ENCODE assay signal across 12 cellular contexts in the genomic region with DNA sequence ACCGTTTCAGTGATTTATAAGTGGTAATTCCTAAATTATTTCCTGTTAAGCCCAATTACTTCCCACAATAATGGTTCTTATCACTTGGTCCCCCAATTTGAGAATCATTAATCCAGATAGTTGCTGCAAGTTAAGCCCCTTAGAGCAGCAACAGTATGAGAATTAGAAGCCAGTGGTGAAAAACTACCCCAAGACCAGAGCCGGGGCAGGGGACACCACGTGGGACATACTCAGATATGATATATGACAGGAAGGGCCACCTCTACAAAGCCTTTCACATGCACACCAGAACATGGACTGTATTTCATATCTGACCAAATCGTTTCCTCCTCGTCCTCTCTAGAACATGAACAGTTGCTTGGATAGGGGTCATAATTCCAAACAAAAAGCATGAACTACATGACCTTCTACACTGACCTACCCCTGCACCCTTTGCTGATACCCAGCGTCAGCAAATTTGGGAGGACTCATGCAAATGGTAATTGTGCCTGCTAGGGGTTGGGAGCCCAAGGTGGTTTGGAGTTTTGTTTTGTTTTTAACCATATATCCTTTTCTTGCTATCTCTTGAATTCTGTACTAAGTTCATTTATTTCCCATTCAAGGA. TPM values are rescaled to one million over a fixed set of nuclear protein-coding genes. Genes with fewer than 3 reads are reported as not detected.
A peak's percentile ranks its signal among the peaks of the same experiment; 100 is the strongest.
DNase-seq lines count a peak whose midpoint lies in the region; ATAC-seq and TF ChIP-seq lines count a peak whose summit lies in the region.
"Had no signal": no experiment of that assay in that cellular context is flagged by ENCODE, and none has a peak within 500 bp of the region (broad histone marks: within the 10 kb centered on the region; RNA-seq: fewer than 3 reads in every experiment).

No MANE protein-coding gene starts in this region.

- no peak for ATAC-seq in GM19467 (IDR thresholded peaks at IDR 0.05; ENCODE audit: unreplicated experiment)
- no peak for ATAC-seq in GM21367 (IDR thresholded peaks at IDR 0.05; ENCODE audit: unreplicated experiment)

- peaks cover 68% of the 10 kb centered on the region for H3K4me1 Mint-ChIP-seq in brain

- DNase-seq in HuH-7.5 (ENCODE audit: low spot score) (peak; percentile 51), NCI-H446 treated with DMSO at 0.1 percent for 48 hours (lab: John Stamatoyannopoulos, UW) (no peak)
- DNase-seq in stimulated activated naive CD4-positive, alpha-beta T cell treated with Interleukin-2 at 50 U/mL for 16 hours (lab: John Stamatoyannopoulos, UW): no peak
- DNase-seq: activated T-cell treated with anti-CD3 and anti-CD28 coated beads, Interleukin-2, amount 50 U/mL, for 48 hours; GDM1; NCI-H524 treated with DMSO at 0.1 percent for 48 hours had no signal

- H3K4me1 ChIP-seq in liver (ENCODE audit: control insufficient read depth in 4 of 4, insufficient read depth in 4 of 4, low read length in 3 of 4) (peaks cover 2 to 26% (median 4%) of the 10 kb centered on the region in 4 donors), subcutaneous abdominal adipose tissue (ENCODE audit: control insufficient read depth in 5 of 5, insufficient read depth in 5 of 5, low read length in 5 of 5) (peaks cover 9 to 78% (median 53%) of the 10 kb centered on the region in 5 donors)

- H3K9me3 Mint-ChIP-seq in brain: no peaks in the 10 kb centered on the region
- H3K9me3 Mint-ChIP-seq: T-helper 2 cell treated with Interferon-gamma antibody and Interleukin-4, amounts not matched to agents 5 μg/mL and 100 μg/mL, for 36 hours had no signal

- H3K4me3 Mint-ChIP-seq in brain: peak overlapping the region; percentile 89 to 100 (median 92)
- H3K4me3 Mint-ChIP-seq: T-helper 2 cell treated with Interferon-gamma antibody and Interleukin-4, amounts not matched to agents 5 μg/mL and 100 μg/mL, for 36 hours had no signal

- H3K27me3 Mint-ChIP-seq in brain: peaks cover 23% of the 10 kb centered on the region

- H3K36me3 ChIP-seq in liver (ENCODE audit: control insufficient read depth in 4 of 4, insufficient read depth in 3 of 4, low read depth in 1 of 4, low read length in 3 of 4): no peaks in the 10 kb centered on the region
- peaks cover 5 to 39% (median 12%) of the 10 kb centered on the region in 5 donors for H3K36me3 ChIP-seq in subcutaneous abdominal adipose tissue (ENCODE audit: control insufficient read depth in 5 of 5, insufficient read depth in 5 of 5, low read length in 5 of 5)

- no peak for TF ChIP-seq CTCF in brain (conservative IDR thresholded peaks at IDR 0.05)
- TF ChIP-seq CTCF in liver (IDR thresholded peaks at IDR 0.05; ENCODE audit: low read depth, low read length, missing input control): no peak

- H3K9ac ChIP-seq in liver (ENCODE audit: low read depth in 1 of 2, low read length in 2 of 2) (no peak overlapping the region), subcutaneous abdominal adipose tissue (ENCODE audit: low read length in 5 of 5) (peak overlapping the region in 2 of 5 donors; percentile 71 to 72)

- 69% methylated on average over 6 of the region's 6 CpGs for WGBS in liver

- H3K9me3 ChIP-seq in liver (ENCODE audit: control insufficient read depth in 4 of 4, low read length in 3 of 4) (no peaks in the 10 kb centered on the region), subcutaneous abdominal adipose tissue (ENCODE audit: control insufficient read depth in 5 of 5, low read length in 5 of 5) (no peaks in the 10 kb centered on the region)

- H3K27me3 ChIP-seq in liver (ENCODE audit: control insufficient read depth in 4 of 4, insufficient read depth in 4 of 4, low read length in 3 of 4) (no peaks in the 10 kb centered on the region), subcutaneous abdominal adipose tissue (ENCODE audit: control insufficient read depth in 5 of 5, insufficient read depth in 4 of 5, low read length in 5 of 5) (no peaks in the 10 kb centered on the region)

- H3K27ac Mint-ChIP-seq in brain: peak overlapping the region in 4 of 5 experiments; percentile 69 to 97 (median 90)
- H3K27ac Mint-ChIP-seq: T-helper 2 cell treated with Interferon-gamma antibody and Interleukin-4, amounts not matched to agents 5 μg/mL and 100 μg/mL, for 36 hours had no signal

- H3K4me3 ChIP-seq in liver (ENCODE audit: low read depth in 1 of 3, low read length in 3 of 3): no peak overlapping the region
- peak overlapping the region; percentile 39 to 94 (median 76) for H3K4me3 ChIP-seq in subcutaneous abdominal adipose tissue (ENCODE audit: low read depth in 1 of 5, low read length in 5 of 5)

- H3K27ac ChIP-seq in liver (ENCODE audit: low read depth in 1 of 2, low read length in 2 of 2) (no peak overlapping the region), subcutaneous abdominal adipose tissue (ENCODE audit: low read depth, low read length) (peak overlapping the region; percentile 93)

- TF ChIP-seq RAD21 in liver (IDR thresholded peaks at IDR 0.05): no peak

- peaks cover 12% of the 10 kb centered on the region for H3K36me3 Mint-ChIP-seq in brain

TF ChIP-seq in liver, 16 proteins besides CTCF, POLR2A, EP300 and RAD21:
- peak; percentile 50 for TF ChIP-seq NR2F2 (IDR thresholded peaks at IDR 0.05)
- TF ChIP-seq, protein P1, sequence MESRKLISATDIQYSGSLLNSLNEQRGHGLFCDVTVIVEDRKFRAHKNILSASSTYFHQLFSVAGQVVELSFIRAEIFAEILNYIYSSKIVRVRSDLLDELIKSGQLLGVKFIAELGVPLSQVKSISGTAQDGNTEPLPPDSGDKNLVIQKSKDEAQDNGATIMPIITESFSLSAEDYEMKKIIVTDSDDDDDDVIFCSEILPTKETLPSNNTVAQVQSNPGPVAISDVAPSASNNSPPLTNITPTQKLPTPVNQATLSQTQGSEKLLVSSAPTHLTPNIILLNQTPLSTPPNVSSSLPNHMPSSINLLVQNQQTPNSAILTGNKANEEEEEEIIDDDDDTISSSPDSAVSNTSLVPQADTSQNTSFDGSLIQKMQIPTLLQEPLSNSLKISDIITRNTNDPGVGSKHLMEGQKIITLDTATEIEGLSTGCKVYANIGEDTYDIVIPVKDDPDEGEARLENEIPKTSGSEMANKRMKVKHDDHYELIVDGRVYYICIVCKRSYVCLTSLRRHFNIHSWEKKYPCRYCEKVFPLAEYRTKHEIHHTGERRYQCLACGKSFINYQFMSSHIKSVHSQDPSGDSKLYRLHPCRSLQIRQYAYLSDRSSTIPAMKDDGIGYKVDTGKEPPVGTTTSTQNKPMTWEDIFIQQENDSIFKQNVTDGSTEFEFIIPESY (IDR thresholded peaks at IDR 0.05): no peak

RNA-seq across cellular contexts. Expression of a gene that starts 3.9 kb away (rescaled TPM):
- polyA plus RNA-seq in brain (ENCODE audit: insufficient read depth, low read depth, low replicate concordance) (15.6 TPM), liver (1 to 10 TPM; 1.8 to 3.0 TPM)
- 10 to 100 TPM in 1 of 2 donors, 1 to 10 TPM in 1; 6.3 to 16.6 TPM for total RNA-seq in liver

Comparison
In these comparisons a context has a peak if more than half of its experiments do, and no peak if none do; other contexts are left out.
1. H3K4me3 ChIP-seq: peak in subcutaneous abdominal adipose tissue (5 of 5); none in liver (0 of 3).